ENCODE assay signal across 37 cellular contexts in genomic region chrX:24093746-24094145, GRCh38.
"Had no signal": no experiment of that assay in that cellular context is flagged by ENCODE, and none has a peak within 500 bp of the region (broad histone marks: within the 10 kb centered on the region; RNA-seq: fewer than 3 reads in every experiment).

No MANE protein-coding gene starts in this region.

- ATAC-seq: activated naive CD4-positive, alpha-beta T cell treated with anti-CD3 and anti-CD28 coated beads, Interleukin-2, amount 50 U/mL, for 72 hours; activated naive CD8-positive, alpha-beta T cell treated with anti-CD3 and anti-CD28 coated beads, Interleukin-2, amount 50 U/mL, for 24 hours; activated T-cell treated with anti-CD3 and anti-CD28 coated beads, Interleukin-2, amount 50 U/mL, for 4 hours; activated T-cell treated with anti-CD3 and anti-CD28 coated beads, Interleukin-2, amount 50 U/mL, for 72 hours; activated T-helper 17 cell treated with anti-CD3 and anti-CD28 coated beads, Interleukin-2, amount 50 U/mL, for 72 hours; body of pancreas had no signal

- H3K4me1 Mint-ChIP-seq: activated naive CD4-positive, alpha-beta T cell treated with anti-CD3 and anti-CD28 coated beads, Interleukin-2, amount 10 ng/mL, durations not matched to agents 7 days and 5 days; activated naive CD4-positive, alpha-beta T cell treated with anti-CD3 and anti-CD28 coated beads, Interleukin-2, amount 50 U/mL, for 24 hours; activated naive CD8-positive, alpha-beta T cell treated with anti-CD3 and anti-CD28 coated beads for 36 hours; activated naive CD8-positive, alpha-beta T cell treated with anti-CD3 and anti-CD28 coated beads, Interleukin-2, amount 10 ng/mL, durations not matched to agents 7 days and 5 days; activated naive CD8-positive, alpha-beta T cell treated with anti-CD3 and anti-CD28 coated beads, Interleukin-2, amount 50 U/mL, for 24 hours; central memory CD8-positive, alpha-beta T cell had no signal

- H3K4me1 ChIP-seq: adrenal gland, ascending aorta, body of pancreas, breast epithelium had no signal

- H3K27me3 ChIP-seq: ascending aorta, body of pancreas, brain microvascular endothelial cell, breast epithelium, cardiac muscle cell had no signal

- H3K4me3 Mint-ChIP-seq: activated naive CD4-positive, alpha-beta T cell treated with anti-CD3 and anti-CD28 coated beads for 36 hours; activated naive CD4-positive, alpha-beta T cell treated with anti-CD3 and anti-CD28 coated beads, Interleukin-2, amount 10 ng/mL, durations not matched to agents 7 days and 5 days; activated naive CD4-positive, alpha-beta T cell treated with anti-CD3 and anti-CD28 coated beads, Interleukin-2, amount 50 U/mL, for 24 hours; activated naive CD8-positive, alpha-beta T cell; activated naive CD8-positive, alpha-beta T cell treated with anti-CD3 and anti-CD28 coated beads for 36 hours; activated naive CD8-positive, alpha-beta T cell treated with anti-CD3 and anti-CD28 coated beads, Interleukin-2, amount 10 ng/mL, durations not matched to agents 7 days and 5 days; activated naive CD8-positive, alpha-beta T cell treated with anti-CD3 and anti-CD28 coated beads, Interleukin-2, amount 50 U/mL, for 24 hours; activated T-cell treated with anti-CD3 and anti-CD28 coated beads, Interleukin-2, amount 50 U/mL, for 24 hours; activated T-cell treated with anti-CD3 and anti-CD28 coated beads, Interleukin-2, amount 50 U/mL, for 4 hours; activated T-cell treated with anti-CD3 and anti-CD28 coated beads, Interleukin-2, amount 50 U/mL, for 72 hours; activated T-helper 1 cell treated with anti-CD3 and anti-CD28 coated beads, Interleukin-12 subunit alpha, Interleukin-12 subunit beta, Interleukin-2, Interleukin-4 antibody, amounts not matched to agents 30 ng/mL and 10 ng/mL and 1 ng/mL, durations not matched to agents 14 hours and 24 hours and 36 hours; activated T-helper 17 cell treated with anti-CD3 and anti-CD28 coated beads, Interleukin-2, amount 50 U/mL, for 72 hours; brain; central memory CD8-positive, alpha-beta T cell had no signal

- H3K27ac ChIP-seq: adrenal gland, ascending aorta, body of pancreas, brain microvascular endothelial cell, breast epithelium, cardiac muscle cell had no signal

- H3K36me3 ChIP-seq: adrenal gland, ascending aorta, brain microvascular endothelial cell, breast epithelium, cardiac muscle cell had no signal

- H3K27me3 Mint-ChIP-seq: activated naive CD4-positive, alpha-beta T cell treated with anti-CD3 and anti-CD28 coated beads, Interleukin-2, amount 10 ng/mL, durations not matched to agents 7 days and 5 days; activated naive CD4-positive, alpha-beta T cell treated with anti-CD3 and anti-CD28 coated beads, Interleukin-2, amount 50 U/mL, for 24 hours; activated naive CD8-positive, alpha-beta T cell; activated naive CD8-positive, alpha-beta T cell treated with anti-CD3 and anti-CD28 coated beads for 36 hours; activated naive CD8-positive, alpha-beta T cell treated with anti-CD3 and anti-CD28 coated beads, Interleukin-2, amount 10 ng/mL, durations not matched to agents 7 days and 5 days; activated naive CD8-positive, alpha-beta T cell treated with anti-CD3 and anti-CD28 coated beads, Interleukin-2, amount 50 U/mL, for 24 hours; activated T-cell treated with anti-CD3 and anti-CD28 coated beads, Interleukin-2, amount 50 U/mL, for 24 hours; activated T-helper 17 cell treated with anti-CD3 and anti-CD28 coated beads, Interleukin-2, amount 50 U/mL, for 72 hours; brain; central memory CD8-positive, alpha-beta T cell had no signal

- H3K36me3 Mint-ChIP-seq: activated naive CD4-positive, alpha-beta T cell treated with anti-CD3 and anti-CD28 coated beads, Interleukin-2, amount 10 ng/mL, durations not matched to agents 7 days and 5 days; activated naive CD4-positive, alpha-beta T cell treated with anti-CD3 and anti-CD28 coated beads, Interleukin-2, amount 50 U/mL, for 24 hours; activated naive CD4-positive, alpha-beta T cell treated with anti-CD3 and anti-CD28 coated beads, Interleukin-2, amount 50 U/mL, for 72 hours; activated naive CD8-positive, alpha-beta T cell; activated naive CD8-positive, alpha-beta T cell treated with anti-CD3 and anti-CD28 coated beads, Interleukin-2, amount 10 ng/mL, durations not matched to agents 7 days and 5 days had no signal

- H3K27ac Mint-ChIP-seq: activated naive CD4-positive, alpha-beta T cell treated with anti-CD3 and anti-CD28 coated beads for 36 hours; activated naive CD4-positive, alpha-beta T cell treated with anti-CD3 and anti-CD28 coated beads, Interleukin-2, amount 10 ng/mL, durations not matched to agents 7 days and 5 days; activated naive CD4-positive, alpha-beta T cell treated with anti-CD3 and anti-CD28 coated beads, Interleukin-2, amount 50 U/mL, for 24 hours; activated naive CD4-positive, alpha-beta T cell treated with anti-CD3 and anti-CD28 coated beads, Interleukin-2, amount 50 U/mL, for 72 hours; activated naive CD8-positive, alpha-beta T cell; activated naive CD8-positive, alpha-beta T cell treated with anti-CD3 and anti-CD28 coated beads for 36 hours; activated naive CD8-positive, alpha-beta T cell treated with anti-CD3 and anti-CD28 coated beads, Interleukin-2, amount 10 ng/mL, durations not matched to agents 7 days and 5 days; activated naive CD8-positive, alpha-beta T cell treated with anti-CD3 and anti-CD28 coated beads, Interleukin-2, amount 50 U/mL, for 24 hours; activated T-cell treated with anti-CD3 and anti-CD28 coated beads, Interleukin-2, amount 50 U/mL, for 24 hours; activated T-cell treated with anti-CD3 and anti-CD28 coated beads, Interleukin-2, amount 50 U/mL, for 72 hours; activated T-helper 1 cell treated with anti-CD3 and anti-CD28 coated beads, Interleukin-12 subunit alpha, Interleukin-12 subunit beta, Interleukin-2, Interleukin-4 antibody, amounts not matched to agents 30 ng/mL and 10 ng/mL and 1 ng/mL, durations not matched to agents 14 hours and 24 hours and 36 hours; activated T-helper 17 cell treated with anti-CD3 and anti-CD28 coated beads, Interleukin-2, amount 50 U/mL, for 72 hours; activated T-helper 2 cell treated with anti-CD3 and anti-CD28 coated beads, Interferon-gamma antibody, Interleukin-2, Interleukin-4, amounts not matched to agents 10 μg/mL and 5 μg/mL and 100 μg/mL, durations not matched to agents 14 hours and 24 hours and 36 hours; brain had no signal

- H3K9me3 ChIP-seq: adrenal gland, ascending aorta, body of pancreas, breast epithelium had no signal

- H3K9me3 Mint-ChIP-seq: activated naive CD4-positive, alpha-beta T cell treated with anti-CD3 and anti-CD28 coated beads for 36 hours; activated naive CD4-positive, alpha-beta T cell treated with anti-CD3 and anti-CD28 coated beads, Interleukin-2, amount 10 ng/mL, durations not matched to agents 7 days and 5 days; activated naive CD4-positive, alpha-beta T cell treated with anti-CD3 and anti-CD28 coated beads, Interleukin-2, amount 50 U/mL, for 24 hours; activated naive CD4-positive, alpha-beta T cell treated with anti-CD3 and anti-CD28 coated beads, Interleukin-2, amount 50 U/mL, for 72 hours; activated naive CD8-positive, alpha-beta T cell treated with anti-CD3 and anti-CD28 coated beads for 36 hours; activated naive CD8-positive, alpha-beta T cell treated with anti-CD3 and anti-CD28 coated beads, Interleukin-2, amount 10 ng/mL, durations not matched to agents 7 days and 5 days; activated naive CD8-positive, alpha-beta T cell treated with anti-CD3 and anti-CD28 coated beads, Interleukin-2, amount 50 U/mL, for 24 hours; activated T-cell treated with anti-CD3 and anti-CD28 coated beads, Interleukin-2, amount 50 U/mL, for 24 hours; activated T-cell treated with anti-CD3 and anti-CD28 coated beads, Interleukin-2, amount 50 U/mL, for 4 hours; activated T-cell treated with anti-CD3 and anti-CD28 coated beads, Interleukin-2, amount 50 U/mL, for 72 hours; activated T-helper 1 cell treated with anti-CD3 and anti-CD28 coated beads, Interleukin-12 subunit alpha, Interleukin-12 subunit beta, Interleukin-2, Interleukin-4 antibody, amounts not matched to agents 30 ng/mL and 10 ng/mL and 1 ng/mL, durations not matched to agents 14 hours and 24 hours and 36 hours; activated T-helper 17 cell treated with anti-CD3 and anti-CD28 coated beads, Interleukin-2, amount 50 U/mL, for 72 hours; activated T-helper 2 cell treated with anti-CD3 and anti-CD28 coated beads, Interferon-gamma antibody, Interleukin-2, Interleukin-4, amounts not matched to agents 10 μg/mL and 5 μg/mL and 100 μg/mL, durations not matched to agents 14 hours and 24 hours and 36 hours; brain; central memory CD8-positive, alpha-beta T cell had no signal

- DNase-seq: activated effector memory CD4-positive, alpha-beta T cell treated with anti-CD3 and anti-CD28 coated beads, Interleukin-2, amount 50 U/mL, for 16 hours; activated effector memory CD4-positive, alpha-beta T cell treated with Interleukin-2 at 50 U/mL for 16 hours; activated gamma-delta T cell; activated gamma-delta T cell treated with Interleukin-2 at 50 U/mL for 16 hours; activated naive CD4-positive, alpha-beta T cell; activated naive CD4-positive, alpha-beta T cell treated with anti-CD3 and anti-CD28 coated beads for 36 hours; activated naive CD4-positive, alpha-beta T cell treated with anti-CD3 and anti-CD28 coated beads, Interleukin-2, amount 10 ng/mL, durations not matched to agents 7 days and 5 days; activated naive CD4-positive, alpha-beta T cell treated with anti-CD3 and anti-CD28 coated beads, Interleukin-2, amount 50 U/mL, for 16 hours; activated naive CD4-positive, alpha-beta T cell treated with Interleukin-2 at 50 U/mL for 16 hours; activated naive CD8-positive, alpha-beta T cell treated with anti-CD3 and anti-CD28 coated beads for 36 hours; activated naive CD8-positive, alpha-beta T cell treated with anti-CD3 and anti-CD28 coated beads, Interleukin-2, amount 10 ng/mL, durations not matched to agents 7 days and 5 days; activated naive CD8-positive, alpha-beta T cell treated with anti-CD3 and anti-CD28 coated beads, Interleukin-2, amount 50 U/mL, for 24 hours; activated T-cell treated with anti-CD3 and anti-CD28 coated beads, Interleukin-2, amount 50 U/mL, for 24 hours; activated T-cell treated with anti-CD3 and anti-CD28 coated beads, Interleukin-2, amount 50 U/mL, for 4 hours; activated T-cell treated with anti-CD3 and anti-CD28 coated beads, Interleukin-2, amount 50 U/mL, for 48 hours; activated T-cell treated with anti-CD3 and anti-CD28 coated beads, Interleukin-2, amount 50 U/mL, for 72 hours; adrenal gland; amniotic stem cell; amygdala; anterior cingulate cortex; aorta; body of pancreas; brain microvascular endothelial cell; caudate nucleus; central memory CD4-positive, alpha-beta T cell; cerebellar nuclear complex had no signal

- H3K4me3 ChIP-seq: adrenal gland, ascending aorta, body of pancreas, breast epithelium, cardiac muscle cell had no signal
